ENCODE assay signal across 1 cellular context in the genomic region with DNA sequence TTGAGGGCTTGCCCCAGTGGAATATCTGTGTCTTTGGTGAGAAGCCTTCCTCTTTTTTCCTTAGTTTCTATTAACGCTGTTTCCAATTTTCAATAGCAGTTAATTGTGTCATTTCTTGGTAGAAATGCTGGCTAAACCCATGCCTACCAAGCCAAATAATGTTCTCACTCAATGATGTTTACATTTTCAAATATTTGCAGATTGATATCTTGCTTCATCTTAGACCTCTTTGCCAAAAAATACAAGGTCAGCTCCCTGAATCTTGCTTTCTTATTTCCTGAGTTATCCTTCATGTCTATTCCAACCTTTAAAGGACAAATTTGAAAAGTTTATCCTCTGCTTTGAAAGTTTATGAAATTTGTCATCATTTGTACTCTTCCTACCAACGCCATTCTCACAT.
TF ChIP-seq lines count a peak whose summit lies in the region.

No MANE protein-coding gene starts in this region.

TF ChIP-seq in A549, 52 proteins besides CTCF, POLR2A, EP300 and RAD21:
- TF ChIP-seq MAX (IDR thresholded peaks at IDR 0.05) (peak; percentile 15; the same call in 1 of the 2 replicates), ZC3H11A (IDR thresholded peaks at IDR 0.05) (no peak), CEBPB (IDR thresholded peaks at IDR 0.05) (peak; percentile 46 to 49), FOSL2 (IDR thresholded peaks at IDR 0.05) (no peak), FOSL2 (CRISPR knock-in tag; IDR thresholded peaks at IDR 0.05) (peak; percentile 13; the same call in 1 of the 2 replicates), SMC3 (IDR thresholded peaks at IDR 0.05) (peak; percentile 7; the same call in 1 of the 3 replicates), GATA3 (IDR thresholded peaks at IDR 0.05; ENCODE audit: borderline replicate concordance) (peak; percentile 80; the same call in 1 of the 2 replicates), TP53 (CRISPR knock-in tag; IDR thresholded peaks at IDR 0.05) (no peak)
